ENCODE assay signal across 1 cellular context in genomic region chr7:32569388-32570289, GRCh38.
TF ChIP-seq lines count a peak whose summit lies in the region.

No MANE protein-coding gene starts in this region.

TF ChIP-seq in A549, 52 proteins besides CTCF, POLR2A, EP300 and RAD21 (continued from another document):
- TF ChIP-seq MAFK (IDR thresholded peaks at IDR 0.05; ENCODE audit: partially characterized antibody) (no peak), MAX (IDR thresholded peaks at IDR 0.05) (no peak), TFCP2L1 (CRISPR knock-in tag; IDR thresholded peaks at IDR 0.05) (no peak), RNF2 (IDR thresholded peaks at IDR 0.05; ENCODE audit: borderline replicate concordance, low read depth) (no peak), TP53 (CRISPR knock-in tag; IDR thresholded peaks at IDR 0.05) (no peak), CHD2 (IDR thresholded peaks at IDR 0.05; ENCODE audit: low read length, partially characterized antibody) (no peak), EHMT2 (IDR thresholded peaks at IDR 0.05; ENCODE audit: low read depth) (no peak), RCOR1 (IDR thresholded peaks at IDR 0.05; ENCODE audit: low read depth, low read length) (no peak), NPAS2 (CRISPR knock-in tag; IDR thresholded peaks at IDR 0.05; ENCODE audit: borderline replicate concordance) (no peak), JUN (IDR thresholded peaks at IDR 0.05) (no peak), BCL3 (IDR thresholded peaks at IDR 0.05) (no peak)
